In genomic region chr3:152891678-152892077, GRCh38 we compare ENCODE assay signal across 8 cellular contexts. TPM values are rescaled to one million over a fixed set of nuclear protein-coding genes. Genes with fewer than 3 reads are reported as not detected.
"Had no signal": no experiment of that assay in that cellular context is flagged by ENCODE, and none has a peak within 500 bp of the region (broad histone marks: within the 10 kb centered on the region; RNA-seq: fewer than 3 reads in every experiment).

No MANE protein-coding gene starts in this region.

- ATAC-seq: HepG2, K562 had no signal

- H3K27ac ChIP-seq: HL-60, KMS-11 had no signal

- DNase-seq: IMR-90, KBM-7, KG1 had no signal

- H3K4me2 ChIP-seq: KMS-11 had no signal

- FAIRE-seq: HepG2, HTR-8/SVneo, K562 had no signal

- H3K4me3 ChIP-seq: K562 had no signal

- H3K9ac ChIP-seq: KMS-11 had no signal

RNA-seq across cellular contexts. Expression of gene P2RY1, which starts 56.7 kb away (rescaled TPM):
- total RNA-seq: HepG2, IMR-90 had no signal
- polyA plus RNA-seq: HepG2, IMR-90 had no signal
